Comparison of ENCODE assay signal across 26 cellular contexts in the genomic region with DNA sequence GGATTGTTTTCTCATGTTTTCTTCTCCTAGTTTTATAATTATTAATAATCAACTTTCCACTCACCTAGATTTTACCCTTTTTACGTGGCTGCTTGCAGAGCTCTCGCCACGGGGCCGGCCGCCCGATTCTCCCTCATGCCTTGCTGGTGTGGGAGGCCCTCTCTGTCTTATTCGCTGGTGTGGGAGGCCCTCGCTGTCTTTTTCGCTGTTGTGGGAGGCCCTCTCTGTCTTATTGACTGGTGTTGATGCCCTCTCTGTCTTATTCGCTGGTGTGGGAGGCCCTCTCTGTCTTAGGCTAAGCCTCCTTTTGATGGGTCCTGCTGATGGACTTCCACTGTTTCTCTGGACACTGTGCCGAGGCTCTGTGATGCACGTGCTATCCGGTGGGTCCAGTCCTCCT.
"Had no signal": no experiment of that assay in that cellular context is flagged by ENCODE, and none has a peak within 500 bp of the region (broad histone marks: within the 10 kb centered on the region; RNA-seq: fewer than 3 reads in every experiment).

No MANE protein-coding gene starts in this region.

- H3K36me3 ChIP-seq: heart left ventricle, left lung, lower lobe of right lung, neural progenitor cell, sigmoid colon, stomach, thoracic aorta, transverse colon had no signal

- H3K27me3 Mint-ChIP-seq: natural killer cell treated with Interleukin-12 subunit alpha and Interleukin-12 subunit beta and Interleukin-15 and Interleukin-18, amount 100 ng/mL, for 72 hours had no signal

- DNase-seq: cerebellar nuclear complex; dermis blood vessel endothelial cell; effector CD4-positive, alpha-beta T cell; heart left ventricle; hippocampal formation; left lung; lower lobe of right lung; midbrain; nucleus accumbens; psoas muscle; retina; sigmoid colon; stimulated activated CD4-positive, alpha-beta T cell treated with anti-CD3 and anti-CD28 coated beads, Interleukin-12 subunit alpha, Interleukin-12 subunit beta, amount 100 ng/mL, for 4 hours; stimulated activated naive CD4-positive, alpha-beta T cell; stomach; substantia nigra; transverse colon had no signal

- H3K36me3 Mint-ChIP-seq: memory B cell; natural killer cell treated with Interleukin-12 subunit alpha and Interleukin-12 subunit beta and Interleukin-15 and Interleukin-18, amount 100 ng/mL, for 72 hours; neural progenitor cell had no signal

- H2AFZ ChIP-seq: neural progenitor cell, parathyroid adenoma had no signal

- H3K9me3 ChIP-seq: heart left ventricle, lower lobe of right lung, psoas muscle, sigmoid colon, thoracic aorta, transverse colon had no signal

- ATAC-seq: heart left ventricle, left lung, lower lobe of right lung, psoas muscle had no signal

- H3K4me3 ChIP-seq: heart left ventricle, left lung, lower lobe of right lung, neural progenitor cell, psoas muscle, sigmoid colon, skin epidermis, stomach, thoracic aorta, transverse colon had no signal

- H3K9ac ChIP-seq: neural progenitor cell, parathyroid adenoma had no signal

- H3K27me3 ChIP-seq: heart left ventricle, left lung, sigmoid colon, stomach, transverse colon had no signal

- H3K4me1 ChIP-seq: heart left ventricle, left lung, lower lobe of right lung, parathyroid adenoma, psoas muscle, sigmoid colon, stomach, transverse colon had no signal

- H3K4me3 Mint-ChIP-seq: memory B cell; natural killer cell treated with Interleukin-12 subunit alpha and Interleukin-12 subunit beta and Interleukin-15 and Interleukin-18, amount 100 ng/mL, for 72 hours; neural progenitor cell had no signal

- H3K27ac Mint-ChIP-seq: memory B cell; natural killer cell treated with Interleukin-12 subunit alpha and Interleukin-12 subunit beta and Interleukin-15 and Interleukin-18, amount 100 ng/mL, for 72 hours had no signal

- H3K27ac ChIP-seq: heart left ventricle, left lung, lower lobe of right lung, neural progenitor cell, parathyroid adenoma, psoas muscle, sigmoid colon, skin epidermis, stomach, thoracic aorta, transverse colon had no signal

- H3K4me1 Mint-ChIP-seq: memory B cell had no signal

- H3K79me2 ChIP-seq: parathyroid adenoma had no signal

- H3K4me2 ChIP-seq: neural progenitor cell had no signal

- H3K9me3 Mint-ChIP-seq: neural progenitor cell had no signal

- FAIRE-seq: colon, frontal cortex, islet of Langerhans had no signal
